1 cellular context compared by ENCODE assay signal in genomic region chr11:48073031-48073861, GRCh38.
TF ChIP-seq lines count a peak whose summit lies in the region.

No MANE protein-coding gene starts in this region.

TF ChIP-seq in HepG2, 621 proteins besides CTCF, POLR2A, EP300 and RAD21:
- peak; percentile 77 for TF ChIP-seq ZNF629 (CRISPR knock-in tag; conservative IDR thresholded peaks at IDR 0.05)
- TF ChIP-seq ATF7-NPFF (CRISPR knock-in tag; IDR thresholded peaks at IDR 0.05; ENCODE audit: low read depth) = no peak
